8 cellular contexts compared by ENCODE assay signal in the genomic region with DNA sequence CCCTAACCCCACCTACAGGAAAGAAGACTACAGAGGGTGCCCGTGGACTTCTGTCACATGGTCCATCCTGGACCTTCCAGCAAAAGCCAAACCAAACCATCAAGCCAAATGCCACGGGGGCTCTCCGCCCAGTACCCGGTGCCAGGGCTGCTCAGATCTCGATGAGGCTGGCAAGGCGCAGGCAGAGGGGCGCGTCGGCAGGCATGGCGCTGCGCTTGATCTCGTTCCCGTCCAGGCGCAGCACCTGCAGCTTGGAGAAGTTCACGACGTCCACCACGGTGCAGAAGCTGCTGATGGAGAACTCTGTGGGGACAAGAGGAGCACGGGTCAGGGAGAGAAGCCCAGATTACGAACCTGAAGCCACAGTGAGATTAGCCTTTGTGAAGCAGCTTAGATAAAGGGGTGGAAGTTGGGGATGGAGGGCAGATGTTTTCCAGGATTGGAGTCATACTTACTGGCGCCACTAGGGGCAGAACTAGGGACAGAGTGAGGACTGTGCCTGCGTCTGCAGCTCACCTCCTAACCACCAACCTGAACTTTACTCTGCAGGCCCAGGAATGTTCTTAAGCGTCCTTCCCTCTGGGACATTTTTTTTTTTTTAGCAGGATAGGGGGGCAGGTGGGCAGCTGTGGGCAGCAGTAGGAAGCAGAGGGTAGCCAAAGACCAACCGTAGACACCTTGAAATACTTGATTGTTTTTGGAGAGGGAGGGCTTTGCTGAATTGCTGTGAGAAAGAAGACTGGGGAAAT. TPM values are rescaled to one million over a fixed set of nuclear protein-coding genes. Genes with fewer than 3 reads are reported as not detected.
DNase-seq lines count a peak whose midpoint lies in the region; ATAC-seq and TF ChIP-seq lines count a peak whose summit lies in the region.

No MANE protein-coding gene starts in this region.

- H3K4me3 Mint-ChIP-seq in WTC11 (no peak overlapping the region), memory B cell (no peak overlapping the region)

- H3K9me3 Mint-ChIP-seq in WTC11 = no peaks in the 10 kb centered on the region
- no peaks in the 10 kb centered on the region for H3K9me3 Mint-ChIP-seq in memory B cell

- H3K27ac ChIP-seq in coronary artery = peak overlapping the region; percentile 61 to 92
- H3K27ac ChIP-seq in transverse colon = no peak overlapping the region

- POLR2A ChIA-PET in WTC11 (lab: Charles Lee) = interaction anchor here (1.1 to 1.4 kb wide), 2 partner anchors 15 to 37 kb away, joined by 3 to 5 read pairs; a partner anchor contains a TSS

- CTCF ChIA-PET in WTC11 (lab: Charles Lee) = interaction anchor here (0.5 to 9.0 kb wide), 70 partner anchors 9 to 378 kb away, joined by 3 to 121 read pairs (median 5); a partner anchor contains a TSS

- H3K36me3 ChIP-seq in transverse colon = no peaks in the 10 kb centered on the region

- no peak for TF ChIP-seq EP300 in transverse colon (IDR thresholded peaks at IDR 0.05; ENCODE audit: low read depth)

- peaks cover 5% of the 10 kb centered on the region; the same call in 1 of the 2 replicates for H3K27me3 Mint-ChIP-seq in WTC11 (ENCODE audit: low read depth)
- peaks cover 5% of the 10 kb centered on the region for H3K27me3 Mint-ChIP-seq in memory B cell

- TF ChIP-seq CTCF in GM12864 (IDR thresholded peaks at IDR 0.05; ENCODE audit: low read depth, low read length, missing control alignments) = peak; percentile 96
- TF ChIP-seq CTCF in WTC11 (IDR thresholded peaks at IDR 0.05) = peak; percentile 84
- peak; percentile 74 for TF ChIP-seq CTCF in coronary artery (IDR thresholded peaks at IDR 0.05)
- peak; percentile 79 to 91 (median 80) for TF ChIP-seq CTCF in transverse colon (IDR thresholded peaks at IDR 0.05)

- H3K4me1 ChIP-seq in transverse colon = peaks cover 0 to 24% (median 6%) of the 10 kb centered on the region in 4 donors

- 35 to 49% methylated on average over 2 to 22 of the region's 23 CpGs for WGBS in transverse colon (ENCODE audit: low coverage in 1 of 2), 2 donors

- H3K36me3 Mint-ChIP-seq in WTC11 (no peaks in the 10 kb centered on the region), memory B cell (no peaks in the 10 kb centered on the region)

- peak; percentile 67 for DNase-seq in 8988T
- no peak for DNase-seq in GM12864 (ENCODE audit: low read depth)
- DNase-seq in NCI-H1694 (lab: John Stamatoyannopoulos, UW) = peak; percentile 45
- peak; percentile 83 for DNase-seq in WTC11 (ENCODE audit: low spot score)
- DNase-seq in coronary artery (ENCODE audit: low spot score) = no peak
- peak; percentile 31 to 37 for DNase-seq in memory B cell (ENCODE audit: low spot score in 2 of 2)
- peak; percentile 77 for DNase-seq in transverse colon
- no peak for DNase-seq in NK-92 (lab: John Stamatoyannopoulos, UW; ENCODE audit: unreplicated experiment)

- no peaks in the 10 kb centered on the region for H3K9me3 ChIP-seq in transverse colon

- no peak for TF ChIP-seq POLR2A in transverse colon (IDR thresholded peaks at IDR 0.05)

- H3K27me3 ChIP-seq in transverse colon = no peaks in the 10 kb centered on the region

- no peak overlapping the region for H3K27ac Mint-ChIP-seq in WTC11
- no peak overlapping the region for H3K27ac Mint-ChIP-seq in memory B cell

- H3K4me3 ChIP-seq in GM12864 (ENCODE audit: low read depth, low read length) (no peak overlapping the region), coronary artery (no peak overlapping the region), transverse colon (no peak overlapping the region)

- peaks cover 40% of the 10 kb centered on the region for H3K4me1 Mint-ChIP-seq in WTC11
- H3K4me1 Mint-ChIP-seq in memory B cell = peaks cover 13% of the 10 kb centered on the region

- in situ Hi-C loops in transverse colon (cut with MboI; ENCODE audit: low pct_ligation_motif_present in 1 of 4, low pct_unique_long_range_greater_than_20kb in 1 of 4, low sequenced_read_pairs in 3 of 4) = loop anchor here in 2 of 4 donors (5.0 to 10.0 kb wide), 4 partner anchors 100 to 142 kb away; no protein-coding TSS in a partner anchor

- peak; percentile 88 for ATAC-seq in WTC11
- ATAC-seq in memory B cell (ENCODE audit: low read depth) = peak; percentile 60

- intact Hi-C loops in transverse colon (cut with DNase I; ENCODE audit: low total_unique reads) = no loop called here

TF ChIP-seq in WTC11, 78 proteins besides CTCF, POLR2A, EP300 and RAD21:
- TF ChIP-seq ZNF671 (CRISPR knock-in tag; IDR thresholded peaks at IDR 0.05) = no peak
- TF ChIP-seq, protein P1, sequence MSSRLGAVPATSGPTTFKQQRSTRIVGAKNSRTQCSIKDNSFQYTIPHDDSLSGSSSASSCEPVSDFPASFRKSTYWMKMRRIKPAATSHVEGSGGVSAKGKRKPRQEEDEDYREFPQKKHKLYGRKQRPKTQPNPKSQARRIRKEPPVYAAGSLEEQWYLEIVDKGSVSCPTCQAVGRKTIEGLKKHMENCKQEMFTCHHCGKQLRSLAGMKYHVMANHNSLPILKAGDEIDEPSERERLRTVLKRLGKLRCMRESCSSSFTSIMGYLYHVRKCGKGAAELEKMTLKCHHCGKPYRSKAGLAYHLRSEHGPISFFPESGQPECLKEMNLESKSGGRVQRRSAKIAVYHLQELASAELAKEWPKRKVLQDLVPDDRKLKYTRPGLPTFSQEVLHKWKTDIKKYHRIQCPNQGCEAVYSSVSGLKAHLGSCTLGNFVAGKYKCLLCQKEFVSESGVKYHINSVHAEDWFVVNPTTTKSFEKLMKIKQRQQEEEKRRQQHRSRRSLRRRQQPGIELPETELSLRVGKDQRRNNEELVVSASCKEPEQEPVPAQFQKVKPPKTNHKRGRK (CRISPR knock-in tag; IDR thresholded peaks at IDR 0.05; ENCODE audit: borderline replicate concordance) = no peak
- no peak for TF ChIP-seq NFE2L1 (CRISPR knock-in tag; IDR thresholded peaks at IDR 0.05)
- TF ChIP-seq, protein P2, sequence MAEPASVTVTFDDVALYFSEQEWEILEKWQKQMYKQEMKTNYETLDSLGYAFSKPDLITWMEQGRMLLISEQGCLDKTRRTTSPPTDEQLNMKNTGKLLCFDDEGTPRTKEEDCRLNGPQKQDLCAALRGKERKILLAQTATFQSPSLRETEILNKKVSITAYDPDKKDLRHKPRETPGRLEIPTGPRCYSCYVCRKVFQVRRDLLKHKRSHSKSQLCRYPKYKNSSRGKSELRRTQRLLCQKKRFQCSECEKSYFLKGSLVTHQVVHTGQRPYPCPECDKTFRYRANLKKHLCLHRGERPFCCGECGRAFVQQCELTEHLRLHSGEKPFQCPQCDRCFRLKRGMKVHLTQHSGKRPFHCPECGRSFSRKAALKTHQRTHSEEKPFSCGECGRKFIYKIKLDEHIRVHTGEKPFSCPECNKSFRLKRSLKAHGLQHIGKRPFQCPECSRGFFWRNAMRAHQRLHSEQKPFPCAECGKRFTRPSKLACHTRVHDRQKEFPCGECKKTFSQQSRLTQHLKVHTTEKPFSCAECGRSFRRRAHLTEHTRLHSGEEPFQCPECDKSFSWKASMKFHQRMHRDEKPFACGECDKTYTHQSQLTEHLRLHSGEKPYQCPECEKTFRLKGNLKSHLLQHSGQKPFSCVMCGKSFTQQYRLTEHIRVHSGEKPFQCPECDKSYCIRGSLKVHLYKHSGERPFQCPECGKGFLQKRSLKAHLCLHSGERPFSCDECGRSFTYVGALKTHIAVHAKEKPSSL (CRISPR knock-in tag; conservative IDR thresholded peaks at IDR 0.05) = no peak
- no peak for TF ChIP-seq RORB (CRISPR knock-in tag; IDR thresholded peaks at IDR 0.05)
- TF ChIP-seq, protein P3, sequence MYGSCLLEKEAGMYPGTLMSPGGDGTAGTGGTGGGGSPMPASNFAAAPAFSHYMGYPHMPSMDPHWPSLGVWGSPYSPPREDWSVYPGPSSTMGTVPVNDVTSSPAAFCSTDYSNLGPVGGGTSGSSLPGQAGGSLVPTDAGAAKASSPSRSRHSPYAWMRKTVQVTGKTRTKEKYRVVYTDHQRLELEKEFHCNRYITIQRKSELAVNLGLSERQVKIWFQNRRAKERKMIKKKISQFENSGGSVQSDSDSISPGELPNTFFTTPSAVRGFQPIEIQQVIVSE (CRISPR knock-in tag; IDR thresholded peaks at IDR 0.05; ENCODE audit: borderline replicate concordance) = no peak

RNA-seq across cellular contexts. Expression of a gene that starts 8.6 kb away (rescaled TPM):
- total RNA-seq in WTC11 (2021) = 0.05 to 0.79 TPM (median 0.14 TPM) in 3 replicates
- 10 to 100 TPM; 13.5 to 44.0 (median 17.8) TPM for total RNA-seq in transverse colon

RNA-seq across cellular contexts. Expression of a gene that starts 37.0 kb away (rescaled TPM):
- total RNA-seq in WTC11 (2021) (13.5 to 19.4 TPM (median 15.4 TPM) in 3 replicates), transverse colon (100 to 1,000 TPM in 3 of 4 donors, 10 to 100 TPM in 1; 98.9 to 144 (median 142) TPM)

Comparison
In these comparisons a context has a peak if more than half of its experiments do, and no peak if none do; other contexts are left out.
1. DNase-seq: peak in 8988T (single experiment), NCI-H1694 (single experiment), WTC11 (single experiment), memory B cell (2 of 2) and transverse colon (single experiment); none in GM12864 (single experiment), coronary artery (single experiment) and NK-92 (single experiment).
2. H3K27ac ChIP-seq: peak in coronary artery (2 of 2); none in transverse colon (0 of 4).
3. Peak in every context shown above with its lines, with median percentiles within 50 percentile points of each other: CTCF ChIP-seq.